8 cellular contexts compared by ENCODE assay signal in the genomic region with DNA sequence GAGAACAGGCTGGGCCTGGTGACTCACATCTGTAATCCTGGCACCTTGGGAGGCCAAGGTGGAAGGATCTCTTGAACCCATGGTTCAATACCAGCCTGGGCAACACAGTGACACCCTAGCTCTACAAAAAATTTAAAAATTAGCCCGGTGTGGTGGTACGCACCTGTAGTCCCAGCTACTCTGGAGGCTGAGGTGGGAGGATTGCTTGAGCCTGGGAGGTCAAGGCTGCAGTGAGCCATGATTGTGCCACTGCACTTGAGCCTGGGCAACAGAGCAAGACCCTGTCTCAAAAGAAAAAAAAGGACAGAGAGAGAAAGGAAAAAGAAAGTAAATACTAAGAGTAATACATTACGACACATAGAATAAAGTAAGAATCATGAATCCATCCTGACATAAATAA. TPM values are rescaled to one million over a fixed set of nuclear protein-coding genes. Genes with fewer than 3 reads are reported as not detected.
"Had no signal": no experiment of that assay in that cellular context is flagged by ENCODE, and none has a peak within 500 bp of the region (broad histone marks: within the 10 kb centered on the region; RNA-seq: fewer than 3 reads in every experiment).

No MANE protein-coding gene starts in this region.

RNA-seq across cellular contexts. Expression of a gene that starts 54.2 kb away (rescaled TPM):
- total RNA-seq: LHCN-M2, MCF 10A, OCI-LY7, PC-9, Right ventricle myocardium inferior, SK-MEL-5 had no signal

RNA-seq across cellular contexts. Expression of a gene that starts 56.2 kb away (rescaled TPM):
- total RNA-seq: MCF 10A, RPMI7951, SJCRH30, SK-MEL-5 had no signal
